19 cellular contexts compared by ENCODE assay signal in genomic region chr3:42999212-42999611, GRCh38. TPM values are rescaled to one million over a fixed set of nuclear protein-coding genes. Genes with fewer than 3 reads are reported as not detected.
"Had no signal": no experiment of that assay in that cellular context is flagged by ENCODE, and none has a peak within 500 bp of the region (broad histone marks: within the 10 kb centered on the region; RNA-seq: fewer than 3 reads in every experiment).

No MANE protein-coding gene starts in this region.

- DNase-seq: activated B cell treated with CpG ODN at 0.5 μM for 24 hours; activated CD4-positive, alpha-beta T cell treated with anti-CD3 and anti-CD28 coated beads, Interleukin-2, amount 50 U/mL, for 1 hour; activated naive CD4-positive, alpha-beta T cell treated with anti-CD3 and anti-CD28 coated beads, Interleukin-2, amount 50 U/mL, for 16 hours; activated T-cell treated with anti-CD3 and anti-CD28 coated beads for 4 hours; body of pancreas; cerebellar nuclear complex; dermis blood vessel endothelial cell; foreskin keratinocyte; left ventricle myocardium superior; mesendoderm; pancreas; SHP77 treated with DMSO at 0.1 percent for 48 hours; stimulated activated naive CD4-positive, alpha-beta T cell; T-helper 17 cell had no signal

- H3K27ac Mint-ChIP-seq: activated B cell treated with CpG ODN at 0.5 μM for 24 hours; activated T-helper 2 cell treated with anti-CD3 and anti-CD28 coated beads, Interferon-gamma antibody, Interleukin-2, Interleukin-4, amounts not matched to agents 10 μg/mL and 5 μg/mL and 100 μg/mL, durations not matched to agents 14 hours and 24 hours and 36 hours; T-helper 17 cell had no signal

- H3K4me3 Mint-ChIP-seq: activated B cell treated with CpG ODN at 0.5 μM for 24 hours, T-helper 17 cell had no signal

- H3K4me1 ChIP-seq: foreskin keratinocyte had no signal

- H3K9me3 Mint-ChIP-seq: activated B cell treated with CpG ODN at 0.5 μM for 24 hours; activated T-helper 2 cell treated with anti-CD3 and anti-CD28 coated beads, Interferon-gamma antibody, Interleukin-2, Interleukin-4, amounts not matched to agents 10 μg/mL and 5 μg/mL and 100 μg/mL, durations not matched to agents 14 hours and 24 hours and 36 hours had no signal

- H3K27me3 Mint-ChIP-seq: activated B cell treated with CpG ODN at 0.5 μM for 24 hours had no signal

- H3K36me3 ChIP-seq: pancreas had no signal

- H3K4me3 ChIP-seq: body of pancreas, pancreas had no signal

- FAIRE-seq: keratinocyte, pancreas, TTC549 had no signal

- H3K4me1 Mint-ChIP-seq: activated B cell treated with CpG ODN at 0.5 μM for 24 hours had no signal

- H3K27ac ChIP-seq: foreskin keratinocyte, pancreas had no signal

- H3K27me3 ChIP-seq: body of pancreas, pancreas had no signal

- ATAC-seq: body of pancreas, foreskin keratinocyte, left ventricle myocardium superior, pancreas, T-helper 17 cell had no signal

- H3K9me3 ChIP-seq: body of pancreas, pancreas had no signal

RNA-seq across cellular contexts. Expression of gene GASK1A, which starts 20.1 kb away (rescaled TPM):
- total RNA-seq: activated B cell treated with CpG ODN at 0.5 μM for 24 hours; activated CD8-positive, alpha-beta memory T cell treated with anti-CD3 and anti-CD28 coated beads for 36 hours; activated T-helper 2 cell treated with anti-CD3 and anti-CD28 coated beads, Interferon-gamma antibody, Interleukin-2, Interleukin-4, amounts not matched to agents 10 μg/mL and 5 μg/mL and 100 μg/mL, durations not matched to agents 14 hours and 24 hours and 36 hours; dermis blood vessel endothelial cell; T-helper 17 cell had no signal
- polyA plus RNA-seq: neural cell had no signal
